ENCODE assay signal across 1 cellular context in genomic region chr17:44219126-44219635, GRCh38.
TF ChIP-seq lines count a peak whose summit lies in the region.

No MANE protein-coding gene starts in this region.

TF ChIP-seq in H1, 55 proteins besides CTCF, POLR2A, EP300 and RAD21:
- TF ChIP-seq ZNF274 (IDR thresholded peaks at IDR 0.05; ENCODE audit: borderline replicate concordance, extremely low read depth, low read length): no peak
- TF ChIP-seq MAFK (IDR thresholded peaks at IDR 0.05; ENCODE audit: low read depth, low read length): no peak
- TF ChIP-seq NANOG (IDR thresholded peaks at IDR 0.05; ENCODE audit: insufficient read depth, low read depth, low read length, poor library complexity, severe bottlenecking): no peak
- TF ChIP-seq KDM4A (IDR thresholded peaks at IDR 0.05; ENCODE audit: low read depth, low read length, severe bottlenecking): peak; percentile 45
- TF ChIP-seq TAF1 (IDR thresholded peaks at IDR 0.05; ENCODE audit: low read depth, low read length): peak; percentile 63; the same call in 1 of the 2 replicates
- no peak for TF ChIP-seq HDAC2 (IDR thresholded peaks at IDR 0.05; ENCODE audit: borderline replicate concordance in 1 of 2, low read depth in 2 of 2, low read length in 2 of 2)
- no peak for TF ChIP-seq YY1 (IDR thresholded peaks at IDR 0.05; ENCODE audit: low read depth, low read length)
- TF ChIP-seq SP4 (IDR thresholded peaks at IDR 0.05; ENCODE audit: low read length): no peak
- peak; percentile 39; the same call in 1 of the 2 replicates for TF ChIP-seq EGR1 (IDR thresholded peaks at IDR 0.05; ENCODE audit: borderline replicate concordance, low read depth, low read length)
- TF ChIP-seq PHF8 (conservative IDR thresholded peaks at IDR 0.05; ENCODE audit: low read depth, low read length): peak; percentile 37; the same call in 1 of the 2 replicates
- no peak for TF ChIP-seq USF2 (IDR thresholded peaks at IDR 0.05; ENCODE audit: low read length)
- peak; percentile 83; the same call in 1 of the 2 replicates for TF ChIP-seq RBBP5 (IDR thresholded peaks at IDR 0.05; ENCODE audit: borderline replicate concordance, low read depth, low read length)
- 0 out of 4 replicates have a peak, but pooled peaks have one; percentile 34 to 40 for TF ChIP-seq SIN3A (conservative IDR thresholded peaks at IDR 0.05 in 1 of 2, IDR thresholded peaks at IDR 0.05 in 1 of 2; ENCODE audit: low read depth in 1 of 2, low read length in 2 of 2)
- no peak for TF ChIP-seq CBX5 (IDR thresholded peaks at IDR 0.05; ENCODE audit: low read depth, low read length)
